13 cellular contexts compared by ENCODE assay signal in genomic region chr20:3044336-3044965, GRCh38. TPM values are rescaled to one million over a fixed set of nuclear protein-coding genes. Genes with fewer than 3 reads are reported as not detected.
A peak's percentile ranks its signal among the peaks of the same experiment; 100 is the strongest.
DNase-seq lines count a peak whose midpoint lies in the region; ATAC-seq and TF ChIP-seq lines count a peak whose summit lies in the region.
"Had no signal": no experiment of that assay in that cellular context is flagged by ENCODE, and none has a peak within 500 bp of the region (broad histone marks: within the 10 kb centered on the region; RNA-seq: fewer than 3 reads in every experiment).

No MANE protein-coding gene starts in this region.

- H3K9me3 Mint-ChIP-seq in activated CD8-positive, alpha-beta T cell treated with anti-CD3 and anti-CD28 coated beads, Interleukin-2, amount 10 ng/mL, durations not matched to agents 7 days and 5 days (ENCODE audit: insufficient read depth) = no peaks in the 10 kb centered on the region
- no peaks in the 10 kb centered on the region for H3K9me3 Mint-ChIP-seq in activated CD8-positive, alpha-beta T cell treated with anti-CD3 and anti-CD28 coated beads for 36 hours

- no peak for DNase-seq in activated CD8-positive, alpha-beta T cell treated with anti-CD3 and anti-CD28 coated beads, Interleukin-2, amount 10 ng/mL, durations not matched to agents 7 days and 5 days
- no peak for DNase-seq in activated CD8-positive, alpha-beta T cell treated with anti-CD3 and anti-CD28 coated beads for 36 hours
- DNase-seq in smooth muscle cell (lab: John Stamatoyannopoulos, UW; ENCODE audit: unreplicated experiment) (no peak), head of caudate nucleus (no peak), mucosa of gallbladder (ENCODE audit: low spot score) (no peak)
- DNase-seq: NCI-H1930; nucleus accumbens; stimulated activated CD4-positive, alpha-beta T cell treated with anti-CD3 and anti-CD28 coated beads, Interleukin-2, amount 100 ng/mL, for 24 hours had no signal

- H3K4me3 Mint-ChIP-seq in activated CD8-positive, alpha-beta T cell treated with anti-CD3 and anti-CD28 coated beads, Interleukin-2, amount 10 ng/mL, durations not matched to agents 7 days and 5 days = peak overlapping the region; percentile 76
- H3K4me3 Mint-ChIP-seq in activated CD8-positive, alpha-beta T cell treated with anti-CD3 and anti-CD28 coated beads for 36 hours = no peak overlapping the region

- H3K4me3 ChIP-seq in Loucy (ENCODE audit: low read length, poor library complexity, severe bottlenecking) (no peak overlapping the region), gastroesophageal sphincter (no peak overlapping the region), smooth muscle cell (no peak overlapping the region)

- POLR2A ChIA-PET in activated CD8-positive, alpha-beta T cell treated with anti-CD3 and anti-CD28 coated beads, Interleukin-2, amount 10 ng/mL, durations not matched to agents 7 days and 5 days (lab: Charles Lee) = interaction anchor here (0.5 to 1.1 kb wide), 2 partner anchors 141 to 159 kb away, joined by 3 to 4 read pairs; no protein-coding TSS in a partner anchor
- POLR2A ChIA-PET in activated CD8-positive, alpha-beta T cell treated with anti-CD3 and anti-CD28 coated beads for 36 hours (lab: Charles Lee) = interaction anchor here (0.8 to 1.6 kb wide), 3 partner anchors 9 to 390 kb away, joined by 3 read pairs; no protein-coding TSS in a partner anchor

- WGBS in gastroesophageal sphincter (ENCODE audit: low coverage in 1 of 2), 2 donors = no CpG with 5 or more reads among the region's 8 CpGs
- 93% methylated on average over 8 of the region's 8 CpGs for WGBS in smooth muscle cell (ENCODE audit: low lambda C conversion rate)

- H3K4me2 ChIP-seq in Loucy (ENCODE audit: low read depth, low read length, poor library complexity, severe bottlenecking) (peak overlapping the region; percentile 89), smooth muscle cell (peak overlapping the region; percentile 97)

- H3K27me3 Mint-ChIP-seq in activated CD8-positive, alpha-beta T cell treated with anti-CD3 and anti-CD28 coated beads, Interleukin-2, amount 10 ng/mL, durations not matched to agents 7 days and 5 days (ENCODE audit: low read depth) = no peaks in the 10 kb centered on the region
- no peaks in the 10 kb centered on the region for H3K27me3 Mint-ChIP-seq in activated CD8-positive, alpha-beta T cell treated with anti-CD3 and anti-CD28 coated beads for 36 hours

- H3K36me3 ChIP-seq in Loucy (ENCODE audit: insufficient read depth, low read length) (peaks cover 24% of the 10 kb centered on the region; the same call in 1 of the 2 replicates), gastroesophageal sphincter (peaks cover 0 to 38% of the 10 kb centered on the region in 2 donors), smooth muscle cell (ENCODE audit: low read depth) (no peaks in the 10 kb centered on the region)

- H3K27ac ChIP-seq in gastroesophageal sphincter (peak overlapping the region in 3 of 4 donors; percentile 92 to 96 (median 94)), smooth muscle cell (ENCODE audit: low read depth) (peak overlapping the region; percentile 81)

- H3F3A ChIP-seq in Loucy (ENCODE audit: low read depth) (no peaks in the 10 kb centered on the region), smooth muscle cell (ENCODE audit: low read depth) (no peaks in the 10 kb centered on the region)

- TF ChIP-seq EP300 in gastroesophageal sphincter (IDR thresholded peaks at IDR 0.05) = no peak

- no peak overlapping the region for H3K27ac Mint-ChIP-seq in activated CD8-positive, alpha-beta T cell treated with anti-CD3 and anti-CD28 coated beads, Interleukin-2, amount 10 ng/mL, durations not matched to agents 7 days and 5 days
- H3K27ac Mint-ChIP-seq in activated CD8-positive, alpha-beta T cell treated with anti-CD3 and anti-CD28 coated beads for 36 hours = no peak overlapping the region

- TF ChIP-seq POLR2A in gastroesophageal sphincter (IDR thresholded peaks at IDR 0.05) = no peak

- peaks cover 30% of the 10 kb centered on the region for H3K79me2 ChIP-seq in Loucy (ENCODE audit: insufficient read depth, low read length)
- H3K79me2 ChIP-seq in smooth muscle cell (ENCODE audit: low read depth) = peaks cover 13% of the 10 kb centered on the region

- H3K9me3 ChIP-seq in Loucy (ENCODE audit: insufficient read depth, low read depth, low read length) (no peaks in the 10 kb centered on the region), gastroesophageal sphincter (no peaks in the 10 kb centered on the region), smooth muscle cell (replicated peaks; ENCODE audit: low read depth) (no peaks in the 10 kb centered on the region)

- no peaks in the 10 kb centered on the region for H3K9me2 ChIP-seq in Loucy (replicated peaks; ENCODE audit: low read depth, low read length)

- peak overlapping the region; percentile 88 for H3K9ac ChIP-seq in Loucy (ENCODE audit: low read depth, low read length, poor library complexity, severe bottlenecking)
- no peak overlapping the region for H3K9ac ChIP-seq in smooth muscle cell (ENCODE audit: low read depth)

- no peak for TF ChIP-seq CTCF in activated CD8-positive, alpha-beta T cell treated with anti-CD3 and anti-CD28 coated beads for 36 hours (IDR thresholded peaks at IDR 0.05)
- TF ChIP-seq CTCF in Loucy (conservative IDR thresholded peaks at IDR 0.05; ENCODE audit: low read length) (no peak), gastroesophageal sphincter (IDR thresholded peaks at IDR 0.05) (no peak), smooth muscle cell (IDR thresholded peaks at IDR 0.05; ENCODE audit: borderline replicate concordance, insufficient read depth, poor library complexity, severe bottlenecking) (no peak)

- intact Hi-C loops in activated CD8-positive, alpha-beta T cell treated with anti-CD3 and anti-CD28 coated beads for 36 hours (cut with micrococcal nuclease) = no loop called here
- intact Hi-C loops in head of caudate nucleus (cut with DNase I) = loop anchor here (10.0 kb wide), 1 partner anchor 270 kb away; no protein-coding TSS in a partner anchor

- H2AFZ ChIP-seq in Loucy (ENCODE audit: low read length) (no peak overlapping the region), smooth muscle cell (ENCODE audit: low read depth) (no peak overlapping the region)

- no peak for ATAC-seq in activated CD8-positive, alpha-beta T cell treated with anti-CD3 and anti-CD28 coated beads, Interleukin-2, amount 10 ng/mL, durations not matched to agents 7 days and 5 days
- no peak for ATAC-seq in activated CD8-positive, alpha-beta T cell treated with anti-CD3 and anti-CD28 coated beads for 36 hours
- no peak for ATAC-seq in gastroesophageal sphincter
- no peak for ATAC-seq in GM21423 (IDR thresholded peaks at IDR 0.05; ENCODE audit: unreplicated experiment)

- H3K4me1 ChIP-seq in Loucy (ENCODE audit: insufficient read depth, low read length, poor library complexity, severe bottlenecking) (peaks cover 18% of the 10 kb centered on the region), gastroesophageal sphincter (peaks cover 0 to 50% (median 20%) of the 10 kb centered on the region in 3 donors), smooth muscle cell (ENCODE audit: low read depth) (no peaks in the 10 kb centered on the region)

- H4K20me1 ChIP-seq in Loucy (ENCODE audit: insufficient read depth, low read length, poor library complexity, severe bottlenecking) = peaks cover 21% of the 10 kb centered on the region
- no peaks in the 10 kb centered on the region for H4K20me1 ChIP-seq in smooth muscle cell (ENCODE audit: low read depth)

- H3K36me3 Mint-ChIP-seq in activated CD8-positive, alpha-beta T cell treated with anti-CD3 and anti-CD28 coated beads, Interleukin-2, amount 10 ng/mL, durations not matched to agents 7 days and 5 days (ENCODE audit: low read depth) = peaks cover 31% of the 10 kb centered on the region
- peaks cover 25% of the 10 kb centered on the region for H3K36me3 Mint-ChIP-seq in activated CD8-positive, alpha-beta T cell treated with anti-CD3 and anti-CD28 coated beads for 36 hours (ENCODE audit: low read depth)

- CTCF ChIA-PET in activated CD8-positive, alpha-beta T cell treated with anti-CD3 and anti-CD28 coated beads, Interleukin-2, amount 10 ng/mL, durations not matched to agents 7 days and 5 days (lab: Charles Lee) = interaction anchor here (1.5 kb wide), 1 partner anchor 10 kb away, joined by 5 read pairs; no protein-coding TSS in a partner anchor
- CTCF ChIA-PET in activated CD8-positive, alpha-beta T cell treated with anti-CD3 and anti-CD28 coated beads for 36 hours (lab: Charles Lee) = interaction anchor here (1.4 kb wide), 1 partner anchor 178 kb away, joined by 3 read pairs; no protein-coding TSS in a partner anchor

- peaks cover 38% of the 10 kb centered on the region for H3K4me1 Mint-ChIP-seq in activated CD8-positive, alpha-beta T cell treated with anti-CD3 and anti-CD28 coated beads, Interleukin-2, amount 10 ng/mL, durations not matched to agents 7 days and 5 days (ENCODE audit: low read depth)
- peaks cover 16% of the 10 kb centered on the region for H3K4me1 Mint-ChIP-seq in activated CD8-positive, alpha-beta T cell treated with anti-CD3 and anti-CD28 coated beads for 36 hours (ENCODE audit: low read depth)

- H3K27me3 ChIP-seq in Loucy (ENCODE audit: insufficient read depth, low read length, poor library complexity, severe bottlenecking) = peaks cover 5% of the 10 kb centered on the region
- no peaks in the 10 kb centered on the region for H3K27me3 ChIP-seq in gastroesophageal sphincter
- H3K27me3 ChIP-seq in smooth muscle cell (ENCODE audit: low read depth) = no peaks in the 10 kb centered on the region

RNA-seq across cellular contexts. Expression of gene GNRH2, which starts 1.0 kb away (rescaled TPM):
- 1 to 10 TPM; 1.5 to 1.7 TPM for total RNA-seq in activated CD8-positive, alpha-beta T cell treated with anti-CD3 and anti-CD28 coated beads, Interleukin-2, amount 10 ng/mL, durations not matched to agents 7 days and 5 days
- total RNA-seq in activated CD8-positive, alpha-beta T cell treated with anti-CD3 and anti-CD28 coated beads for 36 hours = under 1 TPM; 0.36 to 0.85 TPM
- total RNA-seq in gastroesophageal sphincter (under 1 TPM in 1 of 4 donors, not detected in 3; 0.54 TPM), smooth muscle cell (not detected in 2 replicates), mucosa of gallbladder (0.75 TPM)
- not detected in 2 replicates for polyA plus RNA-seq in smooth muscle cell
- total RNA-seq: cardiac septum, G401 had no signal

RNA-seq across cellular contexts. Expression of gene MRPS26, which starts 1.4 kb away (rescaled TPM):
- total RNA-seq in activated CD8-positive, alpha-beta T cell treated with anti-CD3 and anti-CD28 coated beads, Interleukin-2, amount 10 ng/mL, durations not matched to agents 7 days and 5 days = 10 to 100 TPM; 37.4 to 38.9 TPM
- 10 to 100 TPM; 63.6 to 70.0 TPM for total RNA-seq in activated CD8-positive, alpha-beta T cell treated with anti-CD3 and anti-CD28 coated beads for 36 hours
- total RNA-seq in gastroesophageal sphincter (10 to 100 TPM; 67.3 to 80.8 (median 72.7) TPM), smooth muscle cell (18.3 and 24.4 TPM in 2 replicates), mucosa of gallbladder (46.6 TPM)
- 62.9 and 79.6 TPM in 2 replicates for polyA plus RNA-seq in smooth muscle cell

RNA-seq across cellular contexts. Expression of gene OXT, which starts 27.0 kb away (rescaled TPM):
- not detected for total RNA-seq in activated CD8-positive, alpha-beta T cell treated with anti-CD3 and anti-CD28 coated beads, Interleukin-2, amount 10 ng/mL, durations not matched to agents 7 days and 5 days
- not detected for total RNA-seq in activated CD8-positive, alpha-beta T cell treated with anti-CD3 and anti-CD28 coated beads for 36 hours
- total RNA-seq in gastroesophageal sphincter = not detected
- not detected in 2 replicates for total RNA-seq in smooth muscle cell
- polyA plus RNA-seq in smooth muscle cell = 2.8 and 3.5 TPM in 2 replicates
- 0.46 TPM for total RNA-seq in mucosa of gallbladder
- total RNA-seq: cardiac septum, G401 had no signal

RNA-seq across cellular contexts. Expression of gene AVP, which starts 40.1 kb away (rescaled TPM):
- total RNA-seq in activated CD8-positive, alpha-beta T cell treated with anti-CD3 and anti-CD28 coated beads, Interleukin-2, amount 10 ng/mL, durations not matched to agents 7 days and 5 days = not detected
- total RNA-seq in activated CD8-positive, alpha-beta T cell treated with anti-CD3 and anti-CD28 coated beads for 36 hours = not detected
- not detected for total RNA-seq in gastroesophageal sphincter
- total RNA-seq in smooth muscle cell = not detected in 2 replicates
- polyA plus RNA-seq in smooth muscle cell = not detected in 2 replicates
- not detected for total RNA-seq in mucosa of gallbladder
- total RNA-seq: cardiac septum, G401 had no signal
